ENCODE assay signal across 24 cellular contexts in genomic region chr3:73586628-73587027, GRCh38. TPM values are rescaled to one million over a fixed set of nuclear protein-coding genes. Genes with fewer than 3 reads are reported as not detected.
"Had no signal": no experiment of that assay in that cellular context is flagged by ENCODE, and none has a peak within 500 bp of the region (broad histone marks: within the 10 kb centered on the region; RNA-seq: fewer than 3 reads in every experiment).

No MANE protein-coding gene starts in this region.

- ATAC-seq: foreskin keratinocyte; left lung; naive thymus-derived CD4-positive, alpha-beta T cell; right lobe of liver; stimulated activated naive B cell treated with anti-CD40 and anti-IgM and Interleukin-4, amounts not matched to agents 10 μg/mL and 1 μg/mL and 100 μg/mL, for 72 hours; stimulated activated naive CD8-positive, alpha-beta T cell treated with anti-CD3 and anti-CD28 coated beads, Interleukin-15, amount 100 ng/mL, for 72 hours; upper lobe of right lung had no signal

- H3K27ac ChIP-seq: coronary artery, foreskin keratinocyte, left lung, neutrophil, ovary, right lobe of liver, skin epidermis, testis, tibial nerve, upper lobe of right lung, vagina had no signal

- DNase-seq: effector CD4-positive, alpha-beta T cell; endodermal cell; erythroblast; foreskin keratinocyte; islet precursor cell; left lung; mesenchymal stem cell; midbrain; naive thymus-derived CD4-positive, alpha-beta T cell; ovary; right lobe of liver; stimulated activated CD4-positive, alpha-beta T cell treated with anti-CD3 and anti-CD28 coated beads, Interleukin-2, amount 100 ng/mL, for 24 hours; stimulated activated CD4-positive, alpha-beta T cell treated with anti-CD3 and anti-CD28 coated beads, Interleukin-4, amount 100 ng/mL, for 4 hours; stimulated activated naive B cell treated with anti-CD40 and anti-IgM and Interleukin-4, amounts not matched to agents 10 μg/mL and 1 μg/mL and 100 μg/mL, for 72 hours; stimulated activated naive CD8-positive, alpha-beta T cell treated with anti-CD3 and anti-CD28 coated beads, Interleukin-15, amount 100 ng/mL, for 72 hours; testis; upper lobe of right lung had no signal

- H3K4me3 ChIP-seq: coronary artery, left lung, lung, ovary, right lobe of liver, skin epidermis, testis, tibial nerve, upper lobe of right lung, vagina had no signal

- H3K4me1 ChIP-seq: foreskin keratinocyte, left lung, right lobe of liver, testis, upper lobe of right lung had no signal

- H3K9me3 ChIP-seq: left lung, neutrophil, ovary, right lobe of liver, testis, tibial nerve, upper lobe of right lung, vagina had no signal

- H3K36me3 ChIP-seq: left lung, neutrophil, ovary, right lobe of liver, tibial nerve, upper lobe of right lung, vagina had no signal

- H3K27me3 ChIP-seq: left lung, neutrophil, ovary, right lobe of liver, testis, tibial nerve, upper lobe of right lung, vagina had no signal

RNA-seq across cellular contexts. Expression of gene PDZRN3, which starts 38.1 kb away (rescaled TPM):
- total RNA-seq: endothelial cell of umbilical vein; naive thymus-derived CD4-positive, alpha-beta T cell had no signal
- polyA plus RNA-seq: endothelial cell of umbilical vein; foreskin keratinocyte; naive thymus-derived CD4-positive, alpha-beta T cell had no signal
